1 cellular context compared by ENCODE assay signal in the genomic region with DNA sequence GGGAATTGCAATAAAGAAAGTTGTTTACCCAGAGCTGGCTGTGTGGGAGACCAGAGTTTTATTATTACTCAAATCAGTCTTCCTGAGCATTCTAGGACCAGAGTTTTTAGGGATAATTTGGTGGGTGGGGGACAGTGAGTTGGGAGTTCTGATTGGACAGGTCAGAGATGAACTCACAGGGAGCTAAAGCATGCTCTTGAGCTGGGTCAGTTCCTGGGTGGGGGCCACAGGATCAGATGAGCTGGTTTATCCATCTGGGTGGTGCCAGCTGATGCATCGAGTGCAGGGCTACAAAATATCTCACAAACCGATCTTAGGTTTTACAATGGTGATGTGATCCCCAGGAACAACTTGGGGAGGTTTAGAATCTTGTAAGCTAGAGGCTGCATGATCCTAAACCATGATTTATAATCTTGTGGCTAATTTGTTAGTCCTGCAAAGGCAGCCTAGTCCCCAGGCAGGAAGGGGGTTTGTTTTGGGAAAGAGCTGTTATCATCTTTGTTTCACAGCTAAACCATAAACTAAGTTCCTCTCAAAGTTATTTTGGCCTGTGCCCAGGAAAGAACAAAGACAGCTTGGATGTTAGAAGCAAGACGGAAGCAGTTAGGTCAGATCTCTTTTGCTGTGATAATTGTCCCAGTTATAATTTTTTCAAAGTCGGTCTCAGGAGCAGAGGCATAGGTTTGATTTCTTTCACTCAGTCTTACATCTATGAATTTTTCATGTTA.
TF ChIP-seq lines count a peak whose summit lies in the region.

No MANE protein-coding gene starts in this region.

TF ChIP-seq in HEK293, 187 proteins besides CTCF, POLR2A, EP300 and RAD21 (continued from another document):
- TF ChIP-seq, protein P1, sequence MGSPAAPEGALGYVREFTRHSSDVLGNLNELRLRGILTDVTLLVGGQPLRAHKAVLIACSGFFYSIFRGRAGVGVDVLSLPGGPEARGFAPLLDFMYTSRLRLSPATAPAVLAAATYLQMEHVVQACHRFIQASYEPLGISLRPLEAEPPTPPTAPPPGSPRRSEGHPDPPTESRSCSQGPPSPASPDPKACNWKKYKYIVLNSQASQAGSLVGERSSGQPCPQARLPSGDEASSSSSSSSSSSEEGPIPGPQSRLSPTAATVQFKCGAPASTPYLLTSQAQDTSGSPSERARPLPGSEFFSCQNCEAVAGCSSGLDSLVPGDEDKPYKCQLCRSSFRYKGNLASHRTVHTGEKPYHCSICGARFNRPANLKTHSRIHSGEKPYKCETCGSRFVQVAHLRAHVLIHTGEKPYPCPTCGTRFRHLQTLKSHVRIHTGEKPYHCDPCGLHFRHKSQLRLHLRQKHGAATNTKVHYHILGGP (tag by site-specific recombination; IDR thresholded peaks at IDR 0.05): 0 out of 2 replicates have a peak, but pooled peaks have one; percentile 38
- peak; percentile 52; the same call in 1 of the 2 replicates for TF ChIP-seq ZBTB20 (tag by site-specific recombination; IDR thresholded peaks at IDR 0.05)
TF ChIP-seq in HEK293: peak in this region for 37; not testable (repeated sequence) for 150.
